In the genomic region with DNA sequence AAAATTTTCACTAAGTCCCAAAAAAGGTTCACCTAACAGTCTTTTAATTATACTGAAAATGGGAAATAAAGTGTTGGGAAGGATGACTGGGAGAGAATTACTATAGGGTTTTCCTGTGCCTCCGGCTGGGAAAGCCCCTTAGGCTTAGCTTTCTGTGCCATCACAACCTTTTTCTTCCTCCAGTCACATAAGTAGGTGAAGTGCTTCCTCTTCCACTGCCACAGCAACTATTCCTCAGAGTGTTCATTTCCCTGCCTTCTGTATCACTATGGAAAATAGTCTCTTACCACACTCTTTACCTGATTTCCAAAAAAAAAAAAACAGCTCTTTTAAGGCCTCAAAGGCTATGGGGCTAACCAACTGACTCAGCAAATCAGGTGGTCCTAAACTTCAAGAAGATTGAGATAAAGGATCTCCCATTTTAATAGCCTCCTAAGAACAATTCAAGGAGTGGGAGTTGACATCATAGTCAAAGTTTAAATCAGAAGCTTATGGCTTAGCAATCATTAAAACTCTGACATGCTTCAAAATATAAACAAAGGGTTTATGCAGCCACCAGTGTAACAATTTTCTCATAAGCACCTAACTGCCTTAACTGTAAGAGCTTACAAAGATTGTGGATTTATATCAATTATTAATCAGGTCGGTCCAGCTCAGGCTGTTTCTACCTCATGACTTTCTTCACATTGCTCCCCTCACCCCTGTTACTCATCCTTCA, we compare ENCODE assay signal across 18 cellular contexts.
DNase-seq lines count a peak whose midpoint lies in the region; ATAC-seq, FAIRE-seq and TF ChIP-seq lines count a peak whose summit lies in the region.
"Had no signal": no experiment of that assay in that cellular context is flagged by ENCODE, and none has a peak within 500 bp of the region (broad histone marks: within the 10 kb centered on the region; RNA-seq: fewer than 3 reads in every experiment).

No MANE protein-coding gene starts in this region.

- H3K27ac ChIP-seq in SJSA1 (peak overlapping the region; percentile 19; the same call in 1 of the 2 replicates), tibial artery (peak overlapping the region; percentile 23 to 40), spleen (no peak overlapping the region)
- H3K27ac ChIP-seq: parathyroid adenoma, Peyer's patch, upper lobe of left lung had no signal

- DNase-seq in activated naive CD8-positive, alpha-beta T cell treated with anti-CD3 and anti-CD28 coated beads, Interleukin-2, amount 50 U/mL, for 24 hours: no peak
- DNase-seq in SJSA1 (ENCODE audit: low read depth in 1 of 2, low spot score in 2 of 2): peak in 1 of 2 experiments; percentile 37
- DNase-seq in fibroblast of the aortic adventitia (ENCODE audit: low read depth): peak; percentile 24
- DNase-seq in tibial artery: no peak
- no peak for DNase-seq in GM12892 (ENCODE audit: insufficient read length)
- no peak for DNase-seq in spleen
- DNase-seq in NCI-H146 treated with DMSO at 0.1 percent for 48 hours (lab: John Stamatoyannopoulos, UW; ENCODE audit: unreplicated experiment): no peak
- DNase-seq: activated CD4-positive, alpha-beta T cell treated with anti-CD3 and anti-CD28 coated beads, Interleukin-2, amount 50 U/mL, for 48 hours; activated naive CD4-positive, alpha-beta T cell treated with anti-CD3 and anti-CD28 coated beads for 36 hours; Caco-2; NCI-H1092; NCI-H524; Peyer's patch; upper lobe of left lung had no signal

- no peaks in the 10 kb centered on the region for H3K27me3 ChIP-seq in SJSA1 (replicated peaks)
- H3K27me3 ChIP-seq in tibial artery: no peaks in the 10 kb centered on the region
- no peaks in the 10 kb centered on the region for H3K27me3 ChIP-seq in spleen (replicated peaks in 1 of 7)
- H3K27me3 ChIP-seq: Peyer's patch, upper lobe of left lung had no signal

- no peak for FAIRE-seq in GM12892 (lab: Jason Lieb, UNC)

- 68 to 86% (median 76%) methylated on average over 2 of the region's 2 CpGs for WGBS in spleen, 5 donors

- peak overlapping the region; percentile 22 for H3K27ac Mint-ChIP-seq in activated naive CD8-positive, alpha-beta T cell
- no peak overlapping the region for H3K27ac Mint-ChIP-seq in activated naive CD8-positive, alpha-beta T cell treated with anti-CD3 and anti-CD28 coated beads, Interleukin-2, amount 50 U/mL, for 24 hours
- H3K27ac Mint-ChIP-seq: activated naive CD4-positive, alpha-beta T cell treated with anti-CD3 and anti-CD28 coated beads for 36 hours; mesothelial cell of epicardium; T-helper 2 cell treated with Interferon-gamma antibody and Interleukin-4, amounts not matched to agents 5 μg/mL and 100 μg/mL, for 36 hours had no signal

- peaks cover 25% of the 10 kb centered on the region for H3K4me1 ChIP-seq in SJSA1 (replicated peaks)
- H3K4me1 ChIP-seq in tibial artery: peaks cover 0 to 39% (median 13%) of the 10 kb centered on the region in 4 donors
- H3K4me1 ChIP-seq in spleen: peaks cover 0 to 34% (median 0%) of the 10 kb centered on the region in 6 donors
- H3K4me1 ChIP-seq: Caco-2, parathyroid adenoma, upper lobe of left lung had no signal

- H3K4me3 ChIP-seq in SJSA1: no peak overlapping the region
- no peak overlapping the region for H3K4me3 ChIP-seq in fibroblast of the aortic adventitia (ENCODE audit: low read depth, low read length)
- no peak overlapping the region for H3K4me3 ChIP-seq in tibial artery
- no peak overlapping the region for H3K4me3 ChIP-seq in spleen
- H3K4me3 ChIP-seq: Peyer's patch, upper lobe of left lung had no signal

- H3K9me3 ChIP-seq in SJSA1 (replicated peaks): no peaks in the 10 kb centered on the region
- H3K9me3 ChIP-seq in tibial artery: no peaks in the 10 kb centered on the region
- no peaks in the 10 kb centered on the region for H3K9me3 ChIP-seq in spleen
- H3K9me3 ChIP-seq: Caco-2, Peyer's patch, upper lobe of left lung had no signal

- H3K27me3 Mint-ChIP-seq in activated naive CD8-positive, alpha-beta T cell: no peaks in the 10 kb centered on the region
- no peaks in the 10 kb centered on the region for H3K27me3 Mint-ChIP-seq in activated naive CD8-positive, alpha-beta T cell treated with anti-CD3 and anti-CD28 coated beads, Interleukin-2, amount 50 U/mL, for 24 hours

- H3K9me3 Mint-ChIP-seq in activated naive CD8-positive, alpha-beta T cell (ENCODE audit: low read depth): no peaks in the 10 kb centered on the region
- H3K9me3 Mint-ChIP-seq in activated naive CD8-positive, alpha-beta T cell treated with anti-CD3 and anti-CD28 coated beads, Interleukin-2, amount 50 U/mL, for 24 hours: no peaks in the 10 kb centered on the region
- H3K9me3 Mint-ChIP-seq: activated naive CD4-positive, alpha-beta T cell treated with anti-CD3 and anti-CD28 coated beads for 36 hours; mesothelial cell of epicardium; T-helper 2 cell treated with Interferon-gamma antibody and Interleukin-4, amounts not matched to agents 5 μg/mL and 100 μg/mL, for 36 hours had no signal

- no peak for ATAC-seq in activated naive CD8-positive, alpha-beta T cell treated with anti-CD3 and anti-CD28 coated beads, Interleukin-2, amount 50 U/mL, for 24 hours

- TF ChIP-seq POLR2A in GM12892 (IDR thresholded peaks at IDR 0.05; ENCODE audit: low read depth, low read length) (no peak), spleen (IDR thresholded peaks at IDR 0.05) (no peak)

- no peak for TF ChIP-seq CTCF in fibroblast of the aortic adventitia (IDR thresholded peaks at IDR 0.05; ENCODE audit: insufficient read depth, low read length)
- no peak for TF ChIP-seq CTCF in tibial artery (IDR thresholded peaks at IDR 0.05)
- TF ChIP-seq CTCF in spleen (IDR thresholded peaks at IDR 0.05 in 8 of 11, conservative IDR thresholded peaks at IDR 0.05 in 3 of 11): no peak

- H3K4me1 Mint-ChIP-seq in activated naive CD8-positive, alpha-beta T cell (ENCODE audit: low read depth): peaks cover 35% of the 10 kb centered on the region
- peaks cover 28% of the 10 kb centered on the region for H3K4me1 Mint-ChIP-seq in activated naive CD8-positive, alpha-beta T cell treated with anti-CD3 and anti-CD28 coated beads, Interleukin-2, amount 50 U/mL, for 24 hours

- no peaks in the 10 kb centered on the region for H3K36me3 ChIP-seq in SJSA1
- H3K36me3 ChIP-seq in tibial artery: no peaks in the 10 kb centered on the region
- peaks cover 0 to under 1% (median 0%) of the 10 kb centered on the region in 6 donors for H3K36me3 ChIP-seq in spleen
- H3K36me3 ChIP-seq: Peyer's patch, upper lobe of left lung had no signal

- intact Hi-C loops in tibial artery (cut with DNase I; ENCODE audit: low total_unique reads) (no loop called here), spleen (cut with DNase I; ENCODE audit: low total_unique reads) (no loop called here)

- peaks cover 13% of the 10 kb centered on the region for H3K36me3 Mint-ChIP-seq in activated naive CD8-positive, alpha-beta T cell
- peaks cover 9% of the 10 kb centered on the region for H3K36me3 Mint-ChIP-seq in activated naive CD8-positive, alpha-beta T cell treated with anti-CD3 and anti-CD28 coated beads, Interleukin-2, amount 50 U/mL, for 24 hours (ENCODE audit: low read depth)
- H3K36me3 Mint-ChIP-seq: mesothelial cell of epicardium had no signal

- no peak overlapping the region for H3K4me3 Mint-ChIP-seq in activated naive CD8-positive, alpha-beta T cell
- H3K4me3 Mint-ChIP-seq in activated naive CD8-positive, alpha-beta T cell treated with anti-CD3 and anti-CD28 coated beads, Interleukin-2, amount 50 U/mL, for 24 hours: no peak overlapping the region
- H3K4me3 Mint-ChIP-seq: activated naive CD4-positive, alpha-beta T cell treated with anti-CD3 and anti-CD28 coated beads for 36 hours; mesothelial cell of epicardium; T-helper 2 cell treated with Interferon-gamma antibody and Interleukin-4, amounts not matched to agents 5 μg/mL and 100 μg/mL, for 36 hours had no signal

Comparison
In these comparisons a context has a peak if more than half of its experiments do, and no peak if none do; other contexts are left out.
1. H3K27ac ChIP-seq: peak in SJSA1 (single experiment) and tibial artery (2 of 2); none in spleen (0 of 8).